ENCODE assay signal across 8 cellular contexts in genomic region chr3:129183569-129184395, GRCh38. TPM values are rescaled to one million over a fixed set of nuclear protein-coding genes. Genes with fewer than 3 reads are reported as not detected.
DNase-seq lines count a peak whose midpoint lies in the region; ATAC-seq lines count a peak whose summit lies in the region.

TSS of gene CNBP (minus strand) at chr3:129183896. CDS start at chr3:129171757, 12,139 bp downstream.

- peak; percentile 37 to 96 (median 86) for DNase-seq in C1 segment of cervical spinal cord (lab: John Stamatoyannopoulos, UW)
- peak; percentile 94 for DNase-seq in NCI-H748 (lab: John Stamatoyannopoulos, UW; ENCODE audit: unreplicated experiment)
- peak; percentile 89 for DNase-seq in activated CD4-positive, alpha-beta T cell treated with anti-CD3 and anti-CD28 coated beads, Interleukin-2, amount 50 U/mL, for 1 hour
- peak; percentile 73 for DNase-seq in cortex of kidney (lab: John Stamatoyannopoulos, UW)
- DNase-seq in left lobe of liver (ENCODE audit: low spot score), result peak; percentile 95
- DNase-seq in stimulated activated CD4-positive, alpha-beta T cell treated with anti-CD3 and anti-CD28 coated beads, Interleukin-2, amount 100 ng/mL, for 24 hours, result peak; percentile 92 to 93

- peak; percentile 95 for ATAC-seq in GM19372 (IDR thresholded peaks at IDR 0.05; ENCODE audit: low read depth, unreplicated experiment)
- ATAC-seq in HG03521 (IDR thresholded peaks at IDR 0.05; ENCODE audit: unreplicated experiment), result peak; percentile 95
- ATAC-seq in left lobe of liver, result peak; percentile 96

RNA-seq across cellular contexts. Expression of gene CNBP, which starts in this region (rescaled TPM):
- total RNA-seq in left lobe of liver, result 205 TPM

Comparison
In these comparisons a context has a peak if more than half of its experiments do, and no peak if none do; other contexts are left out.
1. Peak in every context shown above with its lines: DNase-seq and ATAC-seq.